20 cellular contexts compared by ENCODE assay signal in genomic region chr3:90054306-90054705, GRCh38.
A peak's percentile ranks its signal among the peaks of the same experiment; 100 is the strongest.
DNase-seq lines count a peak whose midpoint lies in the region; ATAC-seq and TF ChIP-seq lines count a peak whose summit lies in the region.
"Had no signal": no experiment of that assay in that cellular context is flagged by ENCODE, and none has a peak within 500 bp of the region (broad histone marks: within the 10 kb centered on the region; RNA-seq: fewer than 3 reads in every experiment).

No MANE protein-coding gene starts in this region.

- CTCF ChIA-PET in activated CD8-positive, alpha-beta memory T cell treated with anti-CD3 and anti-CD28 coated beads, Interleukin-2, amount 10 ng/mL, durations not matched to agents 7 days and 5 days (lab: Charles Lee) = no interaction called here

- intact Hi-C loops in left ventricle myocardium inferior (cut with micrococcal nuclease) (no loop called here), left cardiac atrium (cut with DNase I) (no loop called here)

- H3K27me3 Mint-ChIP-seq in nephron progenitor cell (ENCODE audit: low read depth, poor library complexity) = no peaks in the 10 kb centered on the region
- no peaks in the 10 kb centered on the region for H3K27me3 Mint-ChIP-seq in activated CD8-positive, alpha-beta memory T cell treated with anti-CD3 and anti-CD28 coated beads, Interleukin-2, amount 10 ng/mL, durations not matched to agents 7 days and 5 days
- H3K27me3 Mint-ChIP-seq: CD4-positive, alpha-beta memory T cell had no signal

- no peak overlapping the region for H3K4me3 ChIP-seq in left ventricle myocardium inferior
- H3K4me3 ChIP-seq: A549, BLaER1, SJSA1 had no signal

- H3K27ac Mint-ChIP-seq in nephron progenitor cell = peak overlapping the region; percentile 66
- H3K27ac Mint-ChIP-seq in activated CD8-positive, alpha-beta memory T cell treated with anti-CD3 and anti-CD28 coated beads, Interleukin-2, amount 10 ng/mL, durations not matched to agents 7 days and 5 days = no peak overlapping the region
- H3K27ac Mint-ChIP-seq: CD4-positive, alpha-beta memory T cell; HFFc6 had no signal

- peaks cover 3% of the 10 kb centered on the region for H3K4me1 ChIP-seq in left ventricle myocardium inferior
- H3K4me1 ChIP-seq: A549, BLaER1, SJSA1 had no signal

- TF ChIP-seq CTCF in left ventricle myocardium inferior (IDR thresholded peaks at IDR 0.05; ENCODE audit: borderline replicate concordance) (no peak), nephron progenitor cell (IDR thresholded peaks at IDR 0.05) (no peak)

- ATAC-seq in left cardiac atrium (no peak), GM21723 (IDR thresholded peaks at IDR 0.05; ENCODE audit: unreplicated experiment) (no peak)
- no peak for ATAC-seq in activated CD8-positive, alpha-beta memory T cell treated with anti-CD3 and anti-CD28 coated beads, Interleukin-2, amount 10 ng/mL, durations not matched to agents 7 days and 5 days
- ATAC-seq: A549, Panc1 had no signal

- H3K36me3 Mint-ChIP-seq in nephron progenitor cell (ENCODE audit: low read depth) = peaks cover 5% of the 10 kb centered on the region
- H3K36me3 Mint-ChIP-seq in activated CD8-positive, alpha-beta memory T cell treated with anti-CD3 and anti-CD28 coated beads, Interleukin-2, amount 10 ng/mL, durations not matched to agents 7 days and 5 days = no peaks in the 10 kb centered on the region
- H3K36me3 Mint-ChIP-seq: CD4-positive, alpha-beta memory T cell had no signal

- H3K9me3 ChIP-seq in left ventricle myocardium inferior (replicated peaks) = no peaks in the 10 kb centered on the region
- H3K9me3 ChIP-seq: A549, BLaER1, SJSA1 had no signal

- H3K36me3 ChIP-seq in left ventricle myocardium inferior = no peaks in the 10 kb centered on the region
- H3K36me3 ChIP-seq: BLaER1, SJSA1 had no signal

- peak overlapping the region; percentile 2 for H3K27ac ChIP-seq in left ventricle myocardium inferior (replicated peaks)
- H3K27ac ChIP-seq: A549, BLaER1, KMS-11, SJSA1 had no signal

- H3K4me3 Mint-ChIP-seq in nephron progenitor cell = no peak overlapping the region
- no peak overlapping the region for H3K4me3 Mint-ChIP-seq in activated CD8-positive, alpha-beta memory T cell treated with anti-CD3 and anti-CD28 coated beads, Interleukin-2, amount 10 ng/mL, durations not matched to agents 7 days and 5 days
- H3K4me3 Mint-ChIP-seq: CD4-positive, alpha-beta memory T cell; HFFc6 had no signal

- H3K4me1 Mint-ChIP-seq in nephron progenitor cell = peaks cover 21% of the 10 kb centered on the region
- H3K4me1 Mint-ChIP-seq in activated CD8-positive, alpha-beta memory T cell treated with anti-CD3 and anti-CD28 coated beads, Interleukin-2, amount 10 ng/mL, durations not matched to agents 7 days and 5 days = no peaks in the 10 kb centered on the region
- H3K4me1 Mint-ChIP-seq: CD4-positive, alpha-beta memory T cell had no signal

- DNase-seq in left ventricle myocardium inferior (no peak), left cardiac atrium (no peak), fibroblast of gingiva (ENCODE audit: low read depth) (peak; percentile 39), nephron progenitor cell (no peak), NCI-H1105 treated with DMSO at 0.1 percent for 48 hours (lab: John Stamatoyannopoulos, UW) (no peak), RPMI8226 (no peak)
- no peak for DNase-seq in activated CD8-positive, alpha-beta memory T cell treated with anti-CD3 and anti-CD28 coated beads, Interleukin-2, amount 10 ng/mL, durations not matched to agents 7 days and 5 days
- DNase-seq: CD4-positive, alpha-beta memory T cell; DMS79 treated with DMSO at 0.1 percent for 48 hours; HFFc6; NCI-H1417 treated with DMSO at 0.1 percent for 48 hours; NCI-H187 treated with DMSO at 0.1 percent for 48 hours; NCI-H226; NCI-H524 had no signal

- no peaks in the 10 kb centered on the region for H3K27me3 ChIP-seq in left ventricle myocardium inferior (ENCODE audit: low read depth)
- H3K27me3 ChIP-seq: BLaER1, SJSA1 had no signal

- H3K9me3 Mint-ChIP-seq in nephron progenitor cell = peaks cover 10% of the 10 kb centered on the region
- H3K9me3 Mint-ChIP-seq in activated CD8-positive, alpha-beta memory T cell treated with anti-CD3 and anti-CD28 coated beads, Interleukin-2, amount 10 ng/mL, durations not matched to agents 7 days and 5 days (ENCODE audit: low read depth) = peaks cover 4% of the 10 kb centered on the region
